ENCODE assay signal across 15 cellular contexts in genomic region chr1:160127865-160128523, GRCh38. TPM values are rescaled to one million over a fixed set of nuclear protein-coding genes. Genes with fewer than 3 reads are reported as not detected.
DNase-seq lines count a peak whose midpoint lies in the region; ATAC-seq and TF ChIP-seq lines count a peak whose summit lies in the region.
"Had no signal": no experiment of that assay in that cellular context is flagged by ENCODE, and none has a peak within 500 bp of the region (broad histone marks: within the 10 kb centered on the region; RNA-seq: fewer than 3 reads in every experiment).

No MANE protein-coding gene starts in this region.

- H3K9me3 ChIP-seq in SJSA1 (replicated peaks) (no peaks in the 10 kb centered on the region), gastrocnemius medialis (no peaks in the 10 kb centered on the region)
- H3K9me3 ChIP-seq: uterus had no signal

- peak; percentile 85 for DNase-seq in GM03348 (ENCODE audit: low spot score)
- peak; percentile 54 to 63 for DNase-seq in SJSA1 (ENCODE audit: low read depth in 1 of 2, low spot score in 2 of 2)
- peak; percentile 44 for DNase-seq in fibroblast of pulmonary artery (ENCODE audit: low read depth)
- peak; percentile 85 to 92 for DNase-seq in gastrocnemius medialis
- no peak for DNase-seq in NCI-H2107 (lab: John Stamatoyannopoulos, UW)
- DNase-seq: activated CD8-positive, alpha-beta memory T cell treated with anti-CD3 and anti-CD28 coated beads for 24 hours; DMS153; H9; NCI-H2081 treated with DMSO at 0.1 percent for 48 hours; nucleus accumbens; uterus had no signal

- H3K4me1 ChIP-seq in SJSA1 (replicated peaks) (peaks cover 45% of the 10 kb centered on the region), gastrocnemius medialis (peaks cover 92 to 93% of the 10 kb centered on the region in 2 donors)
- H3K4me1 ChIP-seq: uterus had no signal

- ATAC-seq in gastrocnemius medialis = peak; percentile 45 to 53
- ATAC-seq in HG02588 (IDR thresholded peaks at IDR 0.05; ENCODE audit: unreplicated experiment) = no peak
- no peak for ATAC-seq in HG03521 (IDR thresholded peaks at IDR 0.05; ENCODE audit: unreplicated experiment)
- ATAC-seq in HG03196 (IDR thresholded peaks at IDR 0.05; ENCODE audit: unreplicated experiment) = no peak

- intact Hi-C loops in gastrocnemius medialis (cut with DNase I; ENCODE audit: low total_unique reads) = no loop called here

- H3K27me3 ChIP-seq in SJSA1 (replicated peaks) = no peaks in the 10 kb centered on the region
- no peaks in the 10 kb centered on the region for H3K27me3 ChIP-seq in gastrocnemius medialis
- H3K27me3 ChIP-seq: uterus had no signal

- H3K4me3 ChIP-seq in SJSA1 (no peak overlapping the region), fibroblast of pulmonary artery (replicated peaks; ENCODE audit: low read depth, low read length) (no peak overlapping the region), gastrocnemius medialis (peak overlapping the region; percentile 9 to 41 (median 38))
- H3K4me3 ChIP-seq: uterus had no signal

- H3K27ac ChIP-seq in SJSA1 = peak overlapping the region; percentile 37; the same call in 1 of the 2 replicates
- peak overlapping the region; percentile 92 to 100 (median 98) for H3K27ac ChIP-seq in gastrocnemius medialis
- H3K27ac ChIP-seq: uterus had no signal

- TF ChIP-seq CTCF in fibroblast of pulmonary artery (IDR thresholded peaks at IDR 0.05; ENCODE audit: low read length, missing control alignments) (no peak), gastrocnemius medialis (IDR thresholded peaks at IDR 0.05 in 4 of 5, conservative IDR thresholded peaks at IDR 0.05 in 1 of 5) (no peak)

- H3K36me3 ChIP-seq in SJSA1 (no peaks in the 10 kb centered on the region), gastrocnemius medialis (peaks cover 0 to 51% of the 10 kb centered on the region in 2 donors)
- H3K36me3 ChIP-seq: uterus had no signal

- TF ChIP-seq POLR2A in gastrocnemius medialis (IDR thresholded peaks at IDR 0.05) = peak; percentile 66 to 85

- in situ Hi-C loops in gastrocnemius medialis (cut with MboI; ENCODE audit: low sequenced_read_pairs in 4 of 4) = no loop called here

RNA-seq across cellular contexts. Expression of gene ATP1A2, which starts 12.4 kb away (rescaled TPM):
- 1.2 TPM in 1 of 2 replicates, not detected in the other for total RNA-seq in SJSA1 (2014; rRNA removed; shearing (Covaris generic))
- total RNA-seq in gastrocnemius medialis = 100 to 1,000 TPM; 281 to 710 (median 413) TPM

RNA-seq across cellular contexts. Expression of gene ATP1A4, which starts 23.4 kb away (rescaled TPM):
- total RNA-seq in SJSA1 (2014; rRNA removed; shearing (Covaris generic)) = not detected in 2 replicates
- under 1 TPM in 2 of 4 donors, not detected in 2; 0.07 to 0.47 TPM for total RNA-seq in gastrocnemius medialis

RNA-seq across cellular contexts. Expression of gene IGSF8, which starts 29.6 kb away (rescaled TPM):
- 30.6 and 41.7 TPM in 2 replicates for total RNA-seq in SJSA1 (2014; rRNA removed; shearing (Covaris generic))
- total RNA-seq in gastrocnemius medialis = 10 to 100 TPM in 1 of 4 donors, 1 to 10 TPM in 3; 3.4 to 12.8 (median 8.7) TPM

RNA-seq across cellular contexts. Expression of gene KCNJ9, which starts 46.7 kb away (rescaled TPM):
- total RNA-seq in SJSA1 (2014; rRNA removed; shearing (Covaris generic)) = not detected in 2 replicates
- not detected for total RNA-seq in gastrocnemius medialis
- total RNA-seq: aorta had no signal

RNA-seq across cellular contexts. Expression of gene KCNJ10, which starts 58.0 kb away (rescaled TPM):
- not detected in 2 replicates for total RNA-seq in SJSA1 (2014; rRNA removed; shearing (Covaris generic))
- total RNA-seq in gastrocnemius medialis = not detected

Comparison
In these comparisons a context has a peak if more than half of its experiments do, and no peak if none do; other contexts are left out.
1. H3K4me3 ChIP-seq: peak in gastrocnemius medialis (4 of 4); none in SJSA1 (single experiment) and fibroblast of pulmonary artery (single experiment).
2. ATAC-seq: peak in gastrocnemius medialis (2 of 2); none in HG02588 (single experiment), HG03521 (single experiment) and HG03196 (single experiment).
3. RNA of gene ATP1A2, which starts 12.4 kb away (total RNA-seq): 281 to 710 TPM in gastrocnemius medialis; 1.2 TPM in SJSA1; every median in the first group is over 100 times any median in the second.